Comparison of ENCODE assay signal across 11 cellular contexts in the genomic region with DNA sequence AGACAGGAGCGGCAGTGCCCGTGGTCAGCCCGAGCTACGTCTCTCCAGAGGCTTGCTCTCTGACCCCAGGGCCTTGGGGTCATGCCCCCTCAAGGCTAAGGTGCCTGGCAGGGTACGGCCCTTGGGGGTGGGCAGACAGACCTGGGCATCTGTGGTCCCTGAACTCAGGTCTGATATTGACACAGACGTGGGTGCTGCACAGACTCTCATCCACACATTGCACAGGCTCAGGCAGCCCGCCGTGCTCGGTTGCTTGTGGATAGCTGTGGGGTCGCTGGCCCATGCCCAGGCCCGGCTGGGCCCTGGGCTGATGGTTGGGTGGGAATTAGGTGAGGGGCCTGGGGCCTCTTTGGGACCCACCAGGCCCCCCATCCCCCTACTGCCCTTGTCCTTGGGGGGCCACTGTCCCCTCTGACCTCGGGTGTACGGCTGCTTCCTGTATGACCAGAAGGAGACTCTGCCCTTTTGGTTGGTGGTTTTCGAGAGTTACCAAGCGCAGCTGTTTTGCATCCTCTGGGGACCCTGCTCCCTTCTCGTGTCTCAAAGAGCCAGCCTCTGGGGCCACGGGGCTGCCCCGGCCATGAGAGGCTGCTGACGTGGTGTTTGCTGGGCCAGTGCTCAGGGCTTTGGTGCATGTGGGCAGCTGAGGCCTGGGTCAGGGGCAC. TPM values are rescaled to one million over a fixed set of nuclear protein-coding genes. Genes with fewer than 3 reads are reported as not detected.
DNase-seq lines count a peak whose midpoint lies in the region; ATAC-seq and TF ChIP-seq lines count a peak whose summit lies in the region.
"Had no signal": no experiment of that assay in that cellular context is flagged by ENCODE, and none has a peak within 500 bp of the region (broad histone marks: within the 10 kb centered on the region; RNA-seq: fewer than 3 reads in every experiment).

No MANE protein-coding gene starts in this region.

- peaks cover 0 to 3% of the 10 kb centered on the region in 2 donors for H3K4me1 Mint-ChIP-seq in immature natural killer cell

- H3F3A ChIP-seq in GM23248 (ENCODE audit: insufficient read depth): no peaks in the 10 kb centered on the region

- no peaks in the 10 kb centered on the region for H3K9me2 ChIP-seq in GM23248 (ENCODE audit: insufficient read depth)

- no peak overlapping the region for H2AFZ ChIP-seq in GM23248

- intact Hi-C loops in transverse colon (cut with DNase I; ENCODE audit: low total_unique reads): no loop called here

- H3K27ac ChIP-seq in transverse colon: peak overlapping the region in 1 of 4 donors; percentile 38
- H3K27ac ChIP-seq in GM23248: no peak overlapping the region

- H3K4me3 ChIP-seq in transverse colon (no peak overlapping the region), GM23248 (no peak overlapping the region)

- peaks cover 0 to 5% (median 0%) of the 10 kb centered on the region in 3 donors for H3K27me3 Mint-ChIP-seq in immature natural killer cell (ENCODE audit: low read depth in 3 of 3)

- no peaks in the 10 kb centered on the region for H3K9me3 ChIP-seq in transverse colon
- H3K9me3 ChIP-seq in GM23248 (ENCODE audit: low read depth): no peaks in the 10 kb centered on the region

- no peaks in the 10 kb centered on the region for H3K36me3 ChIP-seq in transverse colon
- no peaks in the 10 kb centered on the region for H3K36me3 ChIP-seq in GM23248 (ENCODE audit: low read depth)

- no peak overlapping the region for H3K4me3 Mint-ChIP-seq in immature natural killer cell

- no peak for TF ChIP-seq EP300 in transverse colon (IDR thresholded peaks at IDR 0.05; ENCODE audit: low read depth)

- H3K4me1 ChIP-seq in transverse colon (peaks cover 4 to 15% (median 10%) of the 10 kb centered on the region in 4 donors), GM23248 (ENCODE audit: insufficient read depth) (no peaks in the 10 kb centered on the region)

- no peaks in the 10 kb centered on the region for H3K36me3 Mint-ChIP-seq in immature natural killer cell

- no peaks in the 10 kb centered on the region for H4K20me1 ChIP-seq in GM23248 (ENCODE audit: insufficient read depth)

- WGBS in transverse colon (ENCODE audit: low coverage in 1 of 2), 2 donors: 71% methylated on average over 18 of the region's 19 CpGs; no CpG with 5 or more reads in 1 of the 2 donors
- WGBS in GM23248 (ENCODE audit: low coverage in 1 of 2, low lambda C conversion rate in 2 of 2, missing lambda C conversion rate in 2 of 2), 2 experiments: 91 to 94% methylated on average over 18 to 19 of the region's 19 CpGs

- H3K79me2 ChIP-seq in GM23248 (ENCODE audit: insufficient read depth): no peaks in the 10 kb centered on the region

- H3K27me3 ChIP-seq in transverse colon (no peaks in the 10 kb centered on the region), GM23248 (replicated peaks; ENCODE audit: insufficient read depth) (no peaks in the 10 kb centered on the region)

- H3K9me3 Mint-ChIP-seq in immature natural killer cell: no peaks in the 10 kb centered on the region

- H3K27ac Mint-ChIP-seq in immature natural killer cell: no peak overlapping the region

- no peak overlapping the region for H3K4me2 ChIP-seq in GM23248 (ENCODE audit: unreplicated experiment)

- H3K9ac ChIP-seq in GM23248: no peak overlapping the region

- in situ Hi-C loops in transverse colon (cut with MboI; ENCODE audit: low pct_ligation_motif_present in 1 of 4, low pct_unique_long_range_greater_than_20kb in 1 of 4, low sequenced_read_pairs in 3 of 4) (no loop called here), GM23248 (cut with MboI) (no loop called here)

- DNase-seq in transverse colon (peak; percentile 55), mesenteric fat pad (ENCODE audit: low spot score) (no peak), immature natural killer cell (no peak), GM23248 (no peak)
- DNase-seq: DMS79 treated with DMSO at 0.1 percent for 48 hours, H7, NCI-H446 treated with DMSO at 0.1 percent for 48 hours had no signal

- no peak for TF ChIP-seq POLR2A in transverse colon (IDR thresholded peaks at IDR 0.05)

- no peak for TF ChIP-seq CTCF in transverse colon (IDR thresholded peaks at IDR 0.05)

- peak; percentile 78 for ATAC-seq in GM19043 (IDR thresholded peaks at IDR 0.05; ENCODE audit: low read depth, unreplicated experiment)
- ATAC-seq in HG02610 (IDR thresholded peaks at IDR 0.05; ENCODE audit: unreplicated experiment): peak; percentile 49
- peak; percentile 83 for ATAC-seq in HG03460 (IDR thresholded peaks at IDR 0.05; ENCODE audit: unreplicated experiment)

RNA-seq across cellular contexts. Expression of gene FGFRL1, which starts 10.1 kb away (rescaled TPM):
- total RNA-seq in transverse colon (10 to 100 TPM; 11.7 to 15.9 (median 14.2) TPM), mesenteric fat pad (54.1 TPM)
- polyA plus RNA-seq in immature natural killer cell (under 1 TPM in 2 of 3 donors, not detected in 1; 0.19 to 0.30 TPM), GM23248 (2016; fragmentation: Nextera tagmentation; extraction: Ambion mirVana) (10.8 and 11.1 TPM in 2 replicates)
- 58.7 and 64.9 TPM in 2 replicates for total RNA-seq in GM23248 (2014; rRNA removed; shearing (Covaris generic))

RNA-seq across cellular contexts. Expression of gene SLC26A1, which starts 28.3 kb away (rescaled TPM):
- total RNA-seq in transverse colon (1 to 10 TPM; 1.7 to 4.1 (median 2.8) TPM), mesenteric fat pad (0.22 TPM)
- polyA plus RNA-seq in immature natural killer cell (under 1 TPM in 2 of 3 donors, not detected in 1; 0.52 to 0.77 TPM), GM23248 (2016; fragmentation: Nextera tagmentation; extraction: Ambion mirVana) (1.6 and 1.8 TPM in 2 replicates)
- total RNA-seq in GM23248 (2014; rRNA removed; shearing (Covaris generic)): 0.13 and 0.22 TPM in 2 replicates
- total RNA-seq: SK-MEL-5 had no signal

RNA-seq across cellular contexts. Expression of gene IDUA, which starts 34.7 kb away (rescaled TPM):
- total RNA-seq in transverse colon (10 to 100 TPM; 25.9 to 78.6 (median 40.4) TPM), mesenteric fat pad (34.7 TPM)
- polyA plus RNA-seq in immature natural killer cell (10 to 100 TPM in 1 of 3 donors, 1 to 10 TPM in 2; 5.6 to 12.2 (median 6.3) TPM), GM23248 (2016; fragmentation: Nextera tagmentation; extraction: Ambion mirVana) (26.4 and 28.8 TPM in 2 replicates)
- total RNA-seq in GM23248 (2014; rRNA removed; shearing (Covaris generic)): 26.3 and 30.7 TPM in 2 replicates

RNA-seq across cellular contexts. Expression of gene DGKQ, which starts 48.1 kb away (rescaled TPM):
- total RNA-seq in transverse colon (100 to 1,000 TPM in 2 of 4 donors, 10 to 100 TPM in 2; 51.8 to 147 (median 86.0) TPM), mesenteric fat pad (10.1 TPM)
- polyA plus RNA-seq in immature natural killer cell (10 to 100 TPM; 12.1 to 24.0 (median 14.0) TPM), GM23248 (2016; fragmentation: Nextera tagmentation; extraction: Ambion mirVana) (1.4 and 1.9 TPM in 2 replicates)
- total RNA-seq in GM23248 (2014; rRNA removed; shearing (Covaris generic)): 16.8 and 18.2 TPM in 2 replicates
